24 cellular contexts compared by ENCODE assay signal in the genomic region with DNA sequence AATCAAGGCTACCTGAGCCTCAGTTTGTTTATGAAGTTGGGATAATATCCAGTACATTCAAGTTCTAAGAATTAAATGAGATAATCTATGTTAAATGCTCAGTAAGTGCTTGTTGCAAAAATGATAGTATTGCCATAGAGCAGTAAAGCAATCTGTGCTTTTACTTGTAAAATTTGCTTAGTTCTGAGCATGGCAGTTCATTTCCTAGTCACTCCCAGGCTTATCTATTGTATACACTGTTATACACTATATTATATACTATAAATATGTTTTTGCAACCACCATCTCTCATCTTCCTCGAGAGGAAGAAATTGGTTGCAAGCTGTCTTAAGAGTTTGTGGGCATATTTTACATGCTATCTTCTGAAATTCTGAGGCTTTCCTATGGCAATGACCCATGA.
A peak's percentile ranks its signal among the peaks of the same experiment; 100 is the strongest.
DNase-seq lines count a peak whose midpoint lies in the region; ATAC-seq, FAIRE-seq and TF ChIP-seq lines count a peak whose summit lies in the region.
"Had no signal": no experiment of that assay in that cellular context is flagged by ENCODE, and none has a peak within 500 bp of the region (broad histone marks: within the 10 kb centered on the region; RNA-seq: fewer than 3 reads in every experiment).

No MANE protein-coding gene starts in this region.

- H2BK5ac ChIP-seq in mesenchymal stem cell (ENCODE audit: low read depth, low read length, poor library complexity, severe bottlenecking): no peak overlapping the region

- H2AFZ ChIP-seq in mesenchymal stem cell (ENCODE audit: low read depth, low read length): no peak overlapping the region
- H2AFZ ChIP-seq: GM23338 had no signal

- no peaks in the 10 kb centered on the region for H3K9me3 ChIP-seq in A549
- H3K9me3 ChIP-seq in colonic mucosa: no peaks in the 10 kb centered on the region
- peaks cover 3% of the 10 kb centered on the region for H3K9me3 ChIP-seq in mesenchymal stem cell (ENCODE audit: control insufficient read depth, low read length)
- no peaks in the 10 kb centered on the region for H3K9me3 ChIP-seq in transverse colon
- H3K9me3 ChIP-seq in CD4-positive, alpha-beta T cell (ENCODE audit: control insufficient read depth, low read length): peaks cover 5% of the 10 kb centered on the region
- H3K9me3 ChIP-seq: BE2C had no signal

- 74% methylated on average over 1 of the region's 1 CpG for WGBS in A549 (ENCODE audit: missing lambda C conversion rate)
- WGBS in mesenchymal stem cell: no CpG with 5 or more reads among the region's 1 CpG
- WGBS in transverse colon (ENCODE audit: low coverage in 1 of 2), 2 donors: 59 to 60% methylated on average over 1 of the region's 1 CpG

- no peaks in the 10 kb centered on the region for H3K27me3 Mint-ChIP-seq in CD4-positive, alpha-beta T cell
- H3K27me3 Mint-ChIP-seq: CD4-positive, alpha-beta memory T cell had no signal

- H3K4me1 Mint-ChIP-seq in CD4-positive, alpha-beta T cell (ENCODE audit: low read depth): no peaks in the 10 kb centered on the region
- H3K4me1 Mint-ChIP-seq: CD14-positive monocyte; CD4-positive, alpha-beta memory T cell; GM23338; H9 had no signal

- H3K36me3 Mint-ChIP-seq in CD4-positive, alpha-beta T cell (ENCODE audit: low read depth): peaks cover 87% of the 10 kb centered on the region

- H2AK5ac ChIP-seq in mesenchymal stem cell (ENCODE audit: low read length, severe bottlenecking): no peak overlapping the region

- H2BK12ac ChIP-seq in mesenchymal stem cell (ENCODE audit: low read length in 2 of 2): no peak overlapping the region

- peak overlapping the region; percentile 16 to 18; a peak in 2 of 6 replicates for H3K27ac ChIP-seq in A549
- H3K27ac ChIP-seq in colonic mucosa: peak overlapping the region; percentile 46
- H3K27ac ChIP-seq in mesenchymal stem cell (ENCODE audit: low read length, poor library complexity, severe bottlenecking): peak overlapping the region; percentile 81
- H3K27ac ChIP-seq in transverse colon: peak overlapping the region in 3 of 4 donors; percentile 17 to 62 (median 58)
- H3K27ac ChIP-seq in CD4-positive, alpha-beta T cell (ENCODE audit: low read depth, low read length): no peak overlapping the region
- H3K27ac ChIP-seq: 22Rv1; BLaER1 treated with 17β-estradiol and CSF1 and Interleukin-3, amounts not matched to agents 10 nM and 100 nM had no signal

- TF ChIP-seq POLR2A in A549 (IDR thresholded peaks at IDR 0.05; ENCODE audit: low read length) (no peak), transverse colon (IDR thresholded peaks at IDR 0.05) (no peak)

- CTCF ChIA-PET in A549 (lab: Yijun Ruan, JAX): interaction anchor here (1.0 kb wide), 1 partner anchor 321 kb away, joined by 4 read pairs; no protein-coding TSS in a partner anchor
- CTCF ChIA-PET in CD4-positive, alpha-beta T cell (lab: Charles Lee): no interaction called here

- ATAC-seq in A549 (no peak), GM21576 (IDR thresholded peaks at IDR 0.05; ENCODE audit: unreplicated experiment) (no peak)
- ATAC-seq in CD4-positive, alpha-beta T cell (ENCODE audit: poor library complexity): no peak
- ATAC-seq: GM23338, HCT116 had no signal

- TF ChIP-seq EP300 in A549 (IDR thresholded peaks at IDR 0.05) (no peak), transverse colon (IDR thresholded peaks at IDR 0.05; ENCODE audit: low read depth) (no peak)

- no peak overlapping the region for H3K14ac ChIP-seq in mesenchymal stem cell (ENCODE audit: low read length in 2 of 2)

- no peak for DNase-seq in A549 (ENCODE audit: low read depth in 1 of 2, low spot score in 1 of 2)
- no peak for DNase-seq in colonic mucosa
- no peak for DNase-seq in mesenchymal stem cell
- no peak for DNase-seq in transverse colon
- no peak for DNase-seq in GM10266 (ENCODE audit: extremely low spot score)
- DNase-seq in CD4-positive, alpha-beta T cell: no peak
- DNase-seq: ACHN; AML-193; BE2C; CD4-positive, alpha-beta memory T cell; COR-L47; DMS153; DND-41; H9 had no signal

- FAIRE-seq in A549 (lab: Jason Lieb, UNC): no peak
- FAIRE-seq: A204.1, G401.6, GM12878, GM19239 had no signal

- POLR2A ChIA-PET in A549 (lab: Yijun Ruan, JAX): no interaction called here
- POLR2A ChIA-PET in CD4-positive, alpha-beta T cell (lab: Charles Lee): no interaction called here

- H3K27ac Mint-ChIP-seq in CD4-positive, alpha-beta T cell: no peak overlapping the region
- H3K27ac Mint-ChIP-seq: CD14-positive monocyte, GM23338, H9 had no signal

- H3K4me2 ChIP-seq in A549 (peak overlapping the region; percentile 42), mesenchymal stem cell (ENCODE audit: low read length, poor library complexity, severe bottlenecking) (no peak overlapping the region)
- H3K4me2 ChIP-seq: BLaER1 treated with 17β-estradiol and CSF1 and Interleukin-3, amounts not matched to agents 10 nM and 100 nM; GM23338 had no signal

- H4K8ac ChIP-seq in mesenchymal stem cell (ENCODE audit: low read length): no peak overlapping the region

- H2BK15ac ChIP-seq in mesenchymal stem cell (ENCODE audit: low read depth, poor library complexity, severe bottlenecking): no peak overlapping the region

- no peak overlapping the region for H3K18ac ChIP-seq in mesenchymal stem cell (ENCODE audit: low read depth in 1 of 2, low read length in 2 of 2)

- H3K9ac ChIP-seq in colonic mucosa (ENCODE audit: low read depth in 2 of 2, low read length in 2 of 2): no peak overlapping the region
- no peak overlapping the region for H3K9ac ChIP-seq in mesenchymal stem cell (ENCODE audit: low read length)
- H3K9ac ChIP-seq: BLaER1 treated with 17β-estradiol and CSF1 and Interleukin-3, amounts not matched to agents 10 nM and 100 nM had no signal

- H3K4me3 Mint-ChIP-seq in CD4-positive, alpha-beta T cell: no peak overlapping the region
- H3K4me3 Mint-ChIP-seq: CD14-positive monocyte; CD4-positive, alpha-beta memory T cell; GM23338; H9 had no signal

- peaks cover 5% of the 10 kb centered on the region for H3K9me3 Mint-ChIP-seq in CD4-positive, alpha-beta T cell

- no peaks in the 10 kb centered on the region for H3K27me3 ChIP-seq in colonic mucosa
- no peaks in the 10 kb centered on the region for H3K27me3 ChIP-seq in mesenchymal stem cell (ENCODE audit: control insufficient read depth in 1 of 2, insufficient read depth in 1 of 2, low read length in 2 of 2)
- no peaks in the 10 kb centered on the region for H3K27me3 ChIP-seq in transverse colon
- H3K27me3 ChIP-seq in CD4-positive, alpha-beta T cell (ENCODE audit: control insufficient read depth, insufficient read depth, low read length): no peaks in the 10 kb centered on the region
- H3K27me3 ChIP-seq: BE2C; BLaER1 treated with 17β-estradiol and CSF1 and Interleukin-3, amounts not matched to agents 10 nM and 100 nM had no signal

- intact Hi-C loops in colonic mucosa (cut with DNase I) (no loop called here), transverse colon (cut with DNase I; ENCODE audit: low total_unique reads) (no loop called here)
- intact Hi-C loops in CD4-positive, alpha-beta T cell (cut with DNase I, micrococcal nuclease): no loop called here

- TF ChIP-seq CTCF in A549 (IDR thresholded peaks at IDR 0.05) (no peak), colonic mucosa (IDR thresholded peaks at IDR 0.05) (no peak), transverse colon (IDR thresholded peaks at IDR 0.05) (no peak), GM10266 (IDR thresholded peaks at IDR 0.05; ENCODE audit: control insufficient read depth, insufficient read depth, low read depth, missing control alignments) (no peak)
- no peak for TF ChIP-seq CTCF in CD4-positive, alpha-beta T cell (IDR thresholded peaks at IDR 0.05)

- no peak overlapping the region for H4K91ac ChIP-seq in mesenchymal stem cell (ENCODE audit: low read length)

- H3K36me3 ChIP-seq in colonic mucosa: no peaks in the 10 kb centered on the region
- peaks cover 7 to 70% of the 10 kb centered on the region in 2 experiments for H3K36me3 ChIP-seq in mesenchymal stem cell (ENCODE audit: control insufficient read depth in 1 of 2, insufficient read depth in 2 of 2, low read depth in 1 of 2, low read length in 2 of 2)
- H3K36me3 ChIP-seq in transverse colon: peaks cover 0 to 33% (median 3%) of the 10 kb centered on the region in 4 donors

- no peak overlapping the region for H2BK120ac ChIP-seq in mesenchymal stem cell (ENCODE audit: low read depth, low read length)

- H3K4me1 ChIP-seq in A549 (peaks cover 20% of the 10 kb centered on the region), colonic mucosa (no peaks in the 10 kb centered on the region), mesenchymal stem cell (ENCODE audit: control insufficient read depth, insufficient read depth, low read depth, low read length) (peaks cover 3% of the 10 kb centered on the region), transverse colon (peaks cover 0 to 16% (median 6%) of the 10 kb centered on the region in 4 donors)
- H3K4me1 ChIP-seq: BE2C; BLaER1 treated with 17β-estradiol and CSF1 and Interleukin-3, amounts not matched to agents 10 nM and 100 nM had no signal

- in situ Hi-C loops in transverse colon (cut with MboI; ENCODE audit: low pct_ligation_motif_present in 1 of 4, low pct_unique_long_range_greater_than_20kb in 1 of 4, low sequenced_read_pairs in 3 of 4): no loop called here

- peaks cover 14% of the 10 kb centered on the region for H3K79me1 ChIP-seq in mesenchymal stem cell (replicated peaks; ENCODE audit: low read length, poor library complexity, severe bottlenecking)

- H3K4me3 ChIP-seq in A549: no peak overlapping the region
- H3K4me3 ChIP-seq in colonic mucosa: no peak overlapping the region
- no peak overlapping the region for H3K4me3 ChIP-seq in mesenchymal stem cell (ENCODE audit: insufficient read depth in 1 of 2, low read depth in 1 of 2, low read length in 2 of 2)
- no peak overlapping the region for H3K4me3 ChIP-seq in transverse colon
- H3K4me3 ChIP-seq: BLaER1 treated with 17β-estradiol and CSF1 and Interleukin-3, amounts not matched to agents 10 nM and 100 nM; GM12878; GM23338 had no signal

- no peak for TF ChIP-seq RAD21 in A549 (conservative IDR thresholded peaks at IDR 0.05 in 1 of 2, IDR thresholded peaks at IDR 0.05 in 1 of 2)

- H3K23ac ChIP-seq in mesenchymal stem cell (ENCODE audit: low read length in 2 of 2): no peak overlapping the region

- no peak overlapping the region for H3K4ac ChIP-seq in mesenchymal stem cell (ENCODE audit: low read depth in 1 of 2, low read length in 2 of 2)

TF ChIP-seq in A549, 52 proteins besides CTCF, POLR2A, EP300 and RAD21:
- TF ChIP-seq KDM1A (IDR thresholded peaks at IDR 0.05; ENCODE audit: low read depth) (no peak), RNF2 (IDR thresholded peaks at IDR 0.05; ENCODE audit: borderline replicate concordance, low read depth) (no peak), JUN (IDR thresholded peaks at IDR 0.05) (no peak), GATA3 (IDR thresholded peaks at IDR 0.05; ENCODE audit: borderline replicate concordance) (no peak), CEBPB (IDR thresholded peaks at IDR 0.05) (no peak), HDAC2 (IDR thresholded peaks at IDR 0.05) (no peak), NR3C1 (IDR thresholded peaks at IDR 0.05) (no peak), FOXS1 (CRISPR knock-in tag; IDR thresholded peaks at IDR 0.05) (no peak), EHF (CRISPR knock-in tag; IDR thresholded peaks at IDR 0.05) (no peak), NPAS2 (CRISPR knock-in tag; IDR thresholded peaks at IDR 0.05; ENCODE audit: borderline replicate concordance) (no peak), SMC3 (IDR thresholded peaks at IDR 0.05) (no peak), HOXB5 (CRISPR knock-in tag; IDR thresholded peaks at IDR 0.05) (no peak)
